In the genomic region with DNA sequence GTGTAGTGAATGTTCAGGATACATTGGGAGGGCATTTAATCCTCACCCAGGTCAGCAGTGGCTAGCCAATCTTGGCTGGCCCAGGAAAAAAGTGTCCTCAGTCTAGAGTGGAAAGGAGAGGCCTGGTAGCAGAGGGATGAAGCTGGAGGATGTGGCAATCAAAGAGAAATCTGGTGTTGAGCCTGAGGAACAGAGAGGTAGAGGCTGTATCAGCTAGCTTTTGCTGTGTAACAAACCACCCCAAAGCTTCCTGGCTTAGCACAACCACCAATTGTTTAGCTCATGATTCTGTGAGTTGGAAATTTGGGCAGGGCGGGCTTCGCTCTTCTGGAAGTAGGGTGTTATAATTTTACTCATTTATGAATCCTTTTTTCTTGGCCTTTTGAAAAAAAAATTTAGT, we compare ENCODE assay signal across 20 cellular contexts. TPM values are rescaled to one million over a fixed set of nuclear protein-coding genes. Genes with fewer than 3 reads are reported as not detected.
"Had no signal": no experiment of that assay in that cellular context is flagged by ENCODE, and none has a peak within 500 bp of the region (broad histone marks: within the 10 kb centered on the region; RNA-seq: fewer than 3 reads in every experiment).

No MANE protein-coding gene starts in this region.

- DNase-seq: KBM-7, MV-4-11, NCI-H1048, NCI-H1436 treated with DMSO at 0.1 percent for 48 hours, NCI-H1694, NCI-H2029 treated with DMSO at 0.1 percent for 48 hours, NCI-H2171 treated with DMSO at 0.1 percent for 48 hours, NCI-H345, NCI-H446 treated with DMSO at 0.1 percent for 48 hours, NCI-H526 treated with DMSO at 0.1 percent for 48 hours, NCI-H748 treated with DMSO at 0.1 percent for 48 hours, Right ventricle myocardium superior, RPMI8226, SIG-M5 had no signal

- H3K27ac ChIP-seq: SJSA1, SK-N-MC had no signal

- H3K27me3 ChIP-seq: SJSA1 had no signal

- FAIRE-seq: RCC 7860 had no signal

- H3K4me1 ChIP-seq: SJSA1 had no signal

- H3K9me3 ChIP-seq: SJSA1 had no signal

- H3K36me3 ChIP-seq: SJSA1 had no signal

- H3K4me3 ChIP-seq: SJSA1, SK-N-MC had no signal

RNA-seq across cellular contexts. Expression of a gene that starts 49.8 kb away (rescaled TPM):
- total RNA-seq: HT1080, LHCN-M2, MCF 10A, Right ventricle myocardium superior, SJSA1 had no signal
